16 cellular contexts compared by ENCODE assay signal in genomic region chr14:94992046-94992445, GRCh38.
"Had no signal": no experiment of that assay in that cellular context is flagged by ENCODE, and none has a peak within 500 bp of the region (broad histone marks: within the 10 kb centered on the region; RNA-seq: fewer than 3 reads in every experiment).

No MANE protein-coding gene starts in this region.

- H3K36me3 Mint-ChIP-seq: activated naive CD8-positive, alpha-beta T cell treated with anti-CD3 and anti-CD28 coated beads for 36 hours; mesothelial cell of epicardium had no signal

- H3K36me3 ChIP-seq: lower lobe of right lung, right atrium auricular region had no signal

- H3K4me1 ChIP-seq: lower lobe of right lung, right atrium auricular region had no signal

- H3K9me3 ChIP-seq: lower lobe of right lung had no signal

- DNase-seq: activated CD4-positive, alpha-beta T cell treated with anti-CD3 and anti-CD28 coated beads, Interleukin-2, amount 10 ng/mL, durations not matched to agents 7 days and 5 days; activated naive CD8-positive, alpha-beta T cell treated with anti-CD3 and anti-CD28 coated beads for 36 hours; aorta; endodermal cell; head of caudate nucleus; immature natural killer cell; left colon; lower lobe of right lung; nephron progenitor cell; occipital lobe; small intestine; stimulated activated CD4-positive, alpha-beta T cell treated with anti-CD3 and anti-CD28 coated beads, Interleukin-4, amount 100 ng/mL, for 24 hours; stimulated activated naive CD4-positive, alpha-beta T cell; T-helper 9 cell had no signal

- H3K9me3 Mint-ChIP-seq: activated CD4-positive, alpha-beta T cell treated with anti-CD3 and anti-CD28 coated beads, Interleukin-2, amount 10 ng/mL, durations not matched to agents 7 days and 5 days had no signal

- H3K4me3 ChIP-seq: lower lobe of right lung, right atrium auricular region had no signal

- ATAC-seq: left colon, lower lobe of right lung had no signal

- H3K27me3 ChIP-seq: right atrium auricular region had no signal

- H3K4me1 Mint-ChIP-seq: activated CD4-positive, alpha-beta T cell treated with anti-CD3 and anti-CD28 coated beads, Interleukin-2, amount 10 ng/mL, durations not matched to agents 7 days and 5 days; activated naive CD8-positive, alpha-beta T cell treated with anti-CD3 and anti-CD28 coated beads for 36 hours; endodermal cell; immature natural killer cell had no signal

- H3K27ac ChIP-seq: lower lobe of right lung, right atrium auricular region had no signal

- H3K4me3 Mint-ChIP-seq: activated CD4-positive, alpha-beta T cell treated with anti-CD3 and anti-CD28 coated beads, Interleukin-2, amount 10 ng/mL, durations not matched to agents 7 days and 5 days; activated naive CD8-positive, alpha-beta T cell treated with anti-CD3 and anti-CD28 coated beads for 36 hours; endodermal cell; immature natural killer cell; mesothelial cell of epicardium; nephron progenitor cell had no signal

- H3K27ac Mint-ChIP-seq: activated CD4-positive, alpha-beta T cell treated with anti-CD3 and anti-CD28 coated beads, Interleukin-2, amount 10 ng/mL, durations not matched to agents 7 days and 5 days; activated naive CD8-positive, alpha-beta T cell treated with anti-CD3 and anti-CD28 coated beads for 36 hours; endodermal cell; immature natural killer cell; mesothelial cell of epicardium; nephron progenitor cell had no signal
